ENCODE assay signal across 8 cellular contexts in genomic region chr1:223713546-223714420, GRCh38. TPM values are rescaled to one million over a fixed set of nuclear protein-coding genes. Genes with fewer than 3 reads are reported as not detected.
DNase-seq lines count a peak whose midpoint lies in the region; ATAC-seq and FAIRE-seq lines count a peak whose summit lies in the region.

No MANE protein-coding gene starts in this region.

- H3K27ac Mint-ChIP-seq in activated T-helper 1 cell treated with anti-CD3 and anti-CD28 coated beads, Interleukin-12 subunit alpha, Interleukin-12 subunit beta, Interleukin-2, Interleukin-4 antibody, amounts not matched to agents 30 ng/mL and 10 ng/mL and 1 ng/mL, durations not matched to agents 14 hours and 24 hours and 36 hours = peak overlapping the region; percentile 88
- H3K27ac Mint-ChIP-seq in immature natural killer cell = peak overlapping the region; percentile 89 to 98 (median 90)
- H3K27ac Mint-ChIP-seq in stimulated activated naive CD8-positive, alpha-beta T cell treated with anti-CD3 and anti-CD28 coated beads, Interleukin-15, amount 100 ng/mL, for 72 hours = peak overlapping the region; percentile 29 to 71

- FAIRE-seq in GM19239 (lab: Jason Lieb, UNC) = no peak

- peak overlapping the region; percentile 80 for H3K4me3 Mint-ChIP-seq in activated T-helper 1 cell treated with anti-CD3 and anti-CD28 coated beads, Interleukin-12 subunit alpha, Interleukin-12 subunit beta, Interleukin-2, Interleukin-4 antibody, amounts not matched to agents 30 ng/mL and 10 ng/mL and 1 ng/mL, durations not matched to agents 14 hours and 24 hours and 36 hours
- peak overlapping the region; percentile 79 to 95 (median 87) for H3K4me3 Mint-ChIP-seq in immature natural killer cell
- peak overlapping the region; percentile 75 to 81 for H3K4me3 Mint-ChIP-seq in stimulated activated naive CD8-positive, alpha-beta T cell treated with anti-CD3 and anti-CD28 coated beads, Interleukin-15, amount 100 ng/mL, for 72 hours

- intact Hi-C loops in activated T-helper 1 cell treated with anti-CD3 and anti-CD28 coated beads, Interleukin-12 subunit alpha, Interleukin-12 subunit beta, Interleukin-2, Interleukin-4 antibody, amounts not matched to agents 30 ng/mL and 10 ng/mL and 1 ng/mL, durations not matched to agents 14 hours and 24 hours and 36 hours (cut with micrococcal nuclease) = loop anchor here (2.0 to 10.0 kb wide), 4 partner anchors 15 to 999 kb away; partner anchors contain the start of genes AIDA, BROX and WDR26

- no peak for ATAC-seq in stimulated activated naive CD8-positive, alpha-beta T cell treated with anti-CD3 and anti-CD28 coated beads, Interleukin-15, amount 100 ng/mL, for 72 hours
- ATAC-seq in GM21529 (IDR thresholded peaks at IDR 0.05; ENCODE audit: unreplicated experiment) = no peak

- H3K36me3 Mint-ChIP-seq in activated T-helper 1 cell treated with anti-CD3 and anti-CD28 coated beads, Interleukin-12 subunit alpha, Interleukin-12 subunit beta, Interleukin-2, Interleukin-4 antibody, amounts not matched to agents 30 ng/mL and 10 ng/mL and 1 ng/mL, durations not matched to agents 14 hours and 24 hours and 36 hours (ENCODE audit: low read depth) = peaks cover 19% of the 10 kb centered on the region
- H3K36me3 Mint-ChIP-seq in immature natural killer cell = peaks cover 4 to 11% (median 5%) of the 10 kb centered on the region in 3 donors

- no peaks in the 10 kb centered on the region for H3K9me3 Mint-ChIP-seq in activated T-helper 1 cell treated with anti-CD3 and anti-CD28 coated beads, Interleukin-12 subunit alpha, Interleukin-12 subunit beta, Interleukin-2, Interleukin-4 antibody, amounts not matched to agents 30 ng/mL and 10 ng/mL and 1 ng/mL, durations not matched to agents 14 hours and 24 hours and 36 hours
- H3K9me3 Mint-ChIP-seq in immature natural killer cell = no peaks in the 10 kb centered on the region
- no peaks in the 10 kb centered on the region for H3K9me3 Mint-ChIP-seq in stimulated activated naive CD8-positive, alpha-beta T cell treated with anti-CD3 and anti-CD28 coated beads, Interleukin-15, amount 100 ng/mL, for 72 hours

- peaks cover 67% of the 10 kb centered on the region for H3K4me1 Mint-ChIP-seq in activated T-helper 1 cell treated with anti-CD3 and anti-CD28 coated beads, Interleukin-12 subunit alpha, Interleukin-12 subunit beta, Interleukin-2, Interleukin-4 antibody, amounts not matched to agents 30 ng/mL and 10 ng/mL and 1 ng/mL, durations not matched to agents 14 hours and 24 hours and 36 hours (ENCODE audit: low read depth)
- peaks cover 70 to 72% of the 10 kb centered on the region in 2 donors for H3K4me1 Mint-ChIP-seq in immature natural killer cell
- peaks cover 55% of the 10 kb centered on the region for H3K4me1 Mint-ChIP-seq in stimulated activated naive CD8-positive, alpha-beta T cell treated with anti-CD3 and anti-CD28 coated beads, Interleukin-15, amount 100 ng/mL, for 72 hours

- peak; percentile 29 for DNase-seq in NK-92 treated with Interleukin-12 subunit alpha and Interleukin-12 subunit beta, amount 100 ng/mL, for 24 hours (lab: John Stamatoyannopoulos, UW)
- DNase-seq in NK-92 (lab: John Stamatoyannopoulos, UW; ENCODE audit: unreplicated experiment) (no peak), immature natural killer cell (no peak), GM19239 (ENCODE audit: insufficient read length, low spot score) (no peak)
- DNase-seq in activated T-helper 1 cell treated with anti-CD3 and anti-CD28 coated beads, Interleukin-12 subunit alpha, Interleukin-12 subunit beta, Interleukin-2, Interleukin-4 antibody, amounts not matched to agents 30 ng/mL and 10 ng/mL and 1 ng/mL, durations not matched to agents 14 hours and 24 hours and 36 hours (ENCODE audit: low spot score) = no peak
- no peak for DNase-seq in stimulated activated naive CD8-positive, alpha-beta T cell treated with anti-CD3 and anti-CD28 coated beads, Interleukin-15, amount 100 ng/mL, for 72 hours
- DNase-seq in stimulated activated naive CD4-positive, alpha-beta T cell treated with Interleukin-2 at 50 U/mL for 16 hours (lab: John Stamatoyannopoulos, UW) = no peak

- H3K27me3 Mint-ChIP-seq in activated T-helper 1 cell treated with anti-CD3 and anti-CD28 coated beads, Interleukin-12 subunit alpha, Interleukin-12 subunit beta, Interleukin-2, Interleukin-4 antibody, amounts not matched to agents 30 ng/mL and 10 ng/mL and 1 ng/mL, durations not matched to agents 14 hours and 24 hours and 36 hours (ENCODE audit: insufficient read depth) = peaks cover 2% of the 10 kb centered on the region
- H3K27me3 Mint-ChIP-seq in immature natural killer cell (ENCODE audit: low read depth in 3 of 3) = peaks cover 5 to 10% (median 6%) of the 10 kb centered on the region in 3 donors
- H3K27me3 Mint-ChIP-seq in stimulated activated naive CD8-positive, alpha-beta T cell treated with anti-CD3 and anti-CD28 coated beads, Interleukin-15, amount 100 ng/mL, for 72 hours = no peaks in the 10 kb centered on the region

RNA-seq across cellular contexts. Expression of gene CAPN2, which starts 1.4 kb away (rescaled TPM):
- 66.3 and 70.4 TPM in 2 replicates for total RNA-seq in activated T-helper 1 cell treated with anti-CD3 and anti-CD28 coated beads, Interleukin-12 subunit alpha, Interleukin-12 subunit beta, Interleukin-2, Interleukin-4 antibody, amounts not matched to agents 30 ng/mL and 10 ng/mL and 1 ng/mL, durations not matched to agents 14 hours and 24 hours and 36 hours
- polyA plus RNA-seq in immature natural killer cell = 100 to 1,000 TPM; 126 to 232 (median 141) TPM

RNA-seq across cellular contexts. Expression of gene CAPN8, which starts 48.3 kb away (rescaled TPM):
- total RNA-seq in activated T-helper 1 cell treated with anti-CD3 and anti-CD28 coated beads, Interleukin-12 subunit alpha, Interleukin-12 subunit beta, Interleukin-2, Interleukin-4 antibody, amounts not matched to agents 30 ng/mL and 10 ng/mL and 1 ng/mL, durations not matched to agents 14 hours and 24 hours and 36 hours = not detected in 2 replicates
- under 1 TPM in 1 of 3 donors, not detected in 2; 0.09 TPM for polyA plus RNA-seq in immature natural killer cell
